In the genomic region with DNA sequence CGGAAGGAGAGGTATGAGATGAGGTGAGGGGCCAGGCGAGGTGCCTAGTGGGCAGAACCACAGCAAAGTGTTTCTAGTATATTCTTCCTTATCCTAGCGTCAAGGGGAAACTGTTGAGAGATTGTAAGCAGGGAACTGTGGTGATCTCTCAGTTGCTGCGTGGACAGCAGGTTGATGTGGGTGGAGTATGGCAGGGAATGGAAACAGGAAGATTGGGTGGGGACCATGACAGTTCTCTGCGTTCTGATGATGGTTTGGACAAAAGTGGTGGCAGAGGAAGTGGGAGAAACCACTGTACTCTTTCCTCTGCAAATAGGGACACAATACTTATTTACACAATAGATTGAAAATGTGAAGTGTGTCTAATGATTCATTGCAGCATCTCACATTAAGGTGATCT, we compare ENCODE assay signal across 20 cellular contexts.
DNase-seq lines count a peak whose midpoint lies in the region; ATAC-seq, FAIRE-seq and TF ChIP-seq lines count a peak whose summit lies in the region.
"Had no signal": no experiment of that assay in that cellular context is flagged by ENCODE, and none has a peak within 500 bp of the region (broad histone marks: within the 10 kb centered on the region; RNA-seq: fewer than 3 reads in every experiment).

No MANE protein-coding gene starts in this region.

- peak overlapping the region; percentile 19 for H3K27ac Mint-ChIP-seq in activated naive CD8-positive, alpha-beta T cell treated with anti-CD3 and anti-CD28 coated beads, Interleukin-2, amount 10 ng/mL, durations not matched to agents 7 days and 5 days
- H3K27ac Mint-ChIP-seq in activated naive CD8-positive, alpha-beta T cell treated with anti-CD3 and anti-CD28 coated beads, Interleukin-2, amount 50 U/mL, for 24 hours, result no peak overlapping the region
- peak overlapping the region; percentile 41 for H3K27ac Mint-ChIP-seq in astrocyte (ENCODE audit: unreplicated experiment)
- H3K27ac Mint-ChIP-seq: B cell; CD4-positive, alpha-beta T cell; GM23338; HFFc6 had no signal

- H3K79me2 ChIP-seq in astrocyte (ENCODE audit: insufficient read depth, low read length), result no peaks in the 10 kb centered on the region

- H2AFZ ChIP-seq in astrocyte (ENCODE audit: low read depth, low read length), result no peak overlapping the region
- H2AFZ ChIP-seq: GM23338 had no signal

- H3K27ac ChIP-seq in right cardiac atrium (ENCODE audit: low read length) (no peak overlapping the region), astrocyte (ENCODE audit: low read depth, low read length) (no peak overlapping the region), lower lobe of right lung (no peak overlapping the region)
- H3K27ac ChIP-seq: C4-2B had no signal

- POLR2A ChIA-PET in activated naive CD8-positive, alpha-beta T cell treated with anti-CD3 and anti-CD28 coated beads, Interleukin-2, amount 10 ng/mL, durations not matched to agents 7 days and 5 days (lab: Charles Lee), result no interaction called here

- intact Hi-C loops in right cardiac atrium (cut with DNase I), result no loop called here
- intact Hi-C loops in left cardiac atrium (cut with DNase I), result no loop called here
- intact Hi-C loops in lower lobe of right lung (cut with DNase I), result no loop called here

- H3K9ac ChIP-seq in astrocyte (ENCODE audit: low read length), result no peak overlapping the region

- H3K4me3 ChIP-seq in right cardiac atrium (ENCODE audit: low read length), result no peak overlapping the region
- H3K4me3 ChIP-seq in astrocyte (ENCODE audit: insufficient read depth, low read depth, low read length), result no peak overlapping the region
- H3K4me3 ChIP-seq in BE2C (ENCODE audit: low read depth, low read length), result no peak overlapping the region
- H3K4me3 ChIP-seq in lower lobe of right lung, result no peak overlapping the region
- H3K4me3 ChIP-seq: GM23338 had no signal

- FAIRE-seq in astrocyte (lab: Jason Lieb, UNC), result no peak
- FAIRE-seq: D721Med, H54, HTR-8/SVneo had no signal

- H3K36me3 ChIP-seq in astrocyte (ENCODE audit: insufficient read depth, low read length), result no peaks in the 10 kb centered on the region
- no peaks in the 10 kb centered on the region for H3K36me3 ChIP-seq in BE2C
- no peaks in the 10 kb centered on the region for H3K36me3 ChIP-seq in lower lobe of right lung

- no peak for DNase-seq in activated naive CD8-positive, alpha-beta T cell treated with anti-CD3 and anti-CD28 coated beads, Interleukin-2, amount 10 ng/mL, durations not matched to agents 7 days and 5 days
- no peak for DNase-seq in activated naive CD8-positive, alpha-beta T cell treated with anti-CD3 and anti-CD28 coated beads, Interleukin-2, amount 50 U/mL, for 24 hours
- DNase-seq in right cardiac atrium (no peak), left cardiac atrium (no peak), astrocyte (ENCODE audit: low read depth) (no peak), BE2C (no peak), lower lobe of right lung (no peak)
- DNase-seq: Caco-2; CD4-positive, alpha-beta T cell; DMS79 treated with DMSO at 0.1 percent for 48 hours; GF-D8; HFFc6; IMR-90 had no signal

- H3K4me1 ChIP-seq in right cardiac atrium (ENCODE audit: control insufficient read depth, insufficient read depth, low read length) (no peaks in the 10 kb centered on the region), astrocyte (ENCODE audit: insufficient read depth, low read length) (no peaks in the 10 kb centered on the region), BE2C (no peaks in the 10 kb centered on the region), lower lobe of right lung (no peaks in the 10 kb centered on the region)
- H3K4me1 ChIP-seq: Caco-2 had no signal

- peaks cover 2% of the 10 kb centered on the region for H3K27me3 Mint-ChIP-seq in activated naive CD8-positive, alpha-beta T cell treated with anti-CD3 and anti-CD28 coated beads, Interleukin-2, amount 10 ng/mL, durations not matched to agents 7 days and 5 days
- H3K27me3 Mint-ChIP-seq in activated naive CD8-positive, alpha-beta T cell treated with anti-CD3 and anti-CD28 coated beads, Interleukin-2, amount 50 U/mL, for 24 hours, result no peaks in the 10 kb centered on the region
- H3K27me3 Mint-ChIP-seq in astrocyte (ENCODE audit: low read depth, unreplicated experiment), result peaks cover 17% of the 10 kb centered on the region
- H3K27me3 Mint-ChIP-seq: B cell had no signal

- H3K4me1 Mint-ChIP-seq in activated naive CD8-positive, alpha-beta T cell treated with anti-CD3 and anti-CD28 coated beads, Interleukin-2, amount 10 ng/mL, durations not matched to agents 7 days and 5 days, result peaks cover 5% of the 10 kb centered on the region
- no peaks in the 10 kb centered on the region for H3K4me1 Mint-ChIP-seq in activated naive CD8-positive, alpha-beta T cell treated with anti-CD3 and anti-CD28 coated beads, Interleukin-2, amount 50 U/mL, for 24 hours
- no peaks in the 10 kb centered on the region for H3K4me1 Mint-ChIP-seq in astrocyte (ENCODE audit: low read depth, unreplicated experiment)
- H3K4me1 Mint-ChIP-seq: B cell, GM23338 had no signal

- WGBS in right cardiac atrium, result 63% methylated on average over 5 of the region's 5 CpGs

- H3K4me3 Mint-ChIP-seq in activated naive CD8-positive, alpha-beta T cell treated with anti-CD3 and anti-CD28 coated beads, Interleukin-2, amount 10 ng/mL, durations not matched to agents 7 days and 5 days, result no peak overlapping the region
- H3K4me3 Mint-ChIP-seq in activated naive CD8-positive, alpha-beta T cell treated with anti-CD3 and anti-CD28 coated beads, Interleukin-2, amount 50 U/mL, for 24 hours, result no peak overlapping the region
- H3K4me3 Mint-ChIP-seq in astrocyte (ENCODE audit: unreplicated experiment), result no peak overlapping the region
- H3K4me3 Mint-ChIP-seq: B cell; CD4-positive, alpha-beta T cell; GM23338; HFFc6 had no signal

- TF ChIP-seq CTCF in astrocyte (IDR thresholded peaks at IDR 0.05; ENCODE audit: insufficient read depth, low read depth, low read length) (no peak), BE2C (IDR thresholded peaks at IDR 0.05; ENCODE audit: low read depth, low read length) (no peak), lower lobe of right lung (IDR thresholded peaks at IDR 0.05) (no peak)

- H3K9me3 ChIP-seq in right cardiac atrium (ENCODE audit: control insufficient read depth, low read length), result no peaks in the 10 kb centered on the region
- peaks cover 3% of the 10 kb centered on the region for H3K9me3 ChIP-seq in astrocyte (ENCODE audit: insufficient read depth, low read depth, low read length)
- no peaks in the 10 kb centered on the region for H3K9me3 ChIP-seq in BE2C
- no peaks in the 10 kb centered on the region for H3K9me3 ChIP-seq in lower lobe of right lung
- H3K9me3 ChIP-seq: Caco-2 had no signal

- no peak overlapping the region for H3K4me2 ChIP-seq in astrocyte (ENCODE audit: low read length)
- H3K4me2 ChIP-seq: GM23338 had no signal

- peaks cover 4% of the 10 kb centered on the region for H3K9me3 Mint-ChIP-seq in activated naive CD8-positive, alpha-beta T cell treated with anti-CD3 and anti-CD28 coated beads, Interleukin-2, amount 10 ng/mL, durations not matched to agents 7 days and 5 days
- peaks cover 5% of the 10 kb centered on the region for H3K9me3 Mint-ChIP-seq in activated naive CD8-positive, alpha-beta T cell treated with anti-CD3 and anti-CD28 coated beads, Interleukin-2, amount 50 U/mL, for 24 hours
- H3K9me3 Mint-ChIP-seq in astrocyte (ENCODE audit: unreplicated experiment), result peaks cover 13% of the 10 kb centered on the region
- H3K9me3 Mint-ChIP-seq: CD4-positive, alpha-beta T cell had no signal

- H3K27me3 ChIP-seq in right cardiac atrium (ENCODE audit: control insufficient read depth, insufficient read depth), result no peaks in the 10 kb centered on the region
- no peaks in the 10 kb centered on the region for H3K27me3 ChIP-seq in astrocyte (ENCODE audit: insufficient read depth, low read length)
- no peaks in the 10 kb centered on the region for H3K27me3 ChIP-seq in BE2C
- H3K27me3 ChIP-seq in lower lobe of right lung (ENCODE audit: low read depth), result no peaks in the 10 kb centered on the region

- H4K20me1 ChIP-seq in astrocyte (ENCODE audit: insufficient read depth, low read length), result no peaks in the 10 kb centered on the region

- H3K36me3 Mint-ChIP-seq in activated naive CD8-positive, alpha-beta T cell treated with anti-CD3 and anti-CD28 coated beads, Interleukin-2, amount 10 ng/mL, durations not matched to agents 7 days and 5 days, result no peaks in the 10 kb centered on the region
- H3K36me3 Mint-ChIP-seq in activated naive CD8-positive, alpha-beta T cell treated with anti-CD3 and anti-CD28 coated beads, Interleukin-2, amount 50 U/mL, for 24 hours (ENCODE audit: low read depth), result no peaks in the 10 kb centered on the region
- H3K36me3 Mint-ChIP-seq in astrocyte (ENCODE audit: low read depth, unreplicated experiment), result peaks cover 2% of the 10 kb centered on the region

- no peak for ATAC-seq in activated naive CD8-positive, alpha-beta T cell treated with anti-CD3 and anti-CD28 coated beads, Interleukin-2, amount 10 ng/mL, durations not matched to agents 7 days and 5 days (ENCODE audit: low read depth)
- no peak for ATAC-seq in activated naive CD8-positive, alpha-beta T cell treated with anti-CD3 and anti-CD28 coated beads, Interleukin-2, amount 50 U/mL, for 24 hours
- peak; percentile 14 to 72 for ATAC-seq in right cardiac atrium
- no peak for ATAC-seq in left cardiac atrium
- no peak for ATAC-seq in lower lobe of right lung
- ATAC-seq: GM23338, HCT116 had no signal

Comparison
In these comparisons a context has a peak if more than half of its experiments do, and no peak if none do; other contexts are left out.
1. ATAC-seq: peak in right cardiac atrium (2 of 2); none in activated naive CD8-positive, alpha-beta T cell treated with anti-CD3 and anti-CD28 coated beads, Interleukin-2, amount 10 ng/mL, durations not matched to agents 7 days and 5 days (single experiment), activated naive CD8-positive, alpha-beta T cell treated with anti-CD3 and anti-CD28 coated beads, Interleukin-2, amount 50 U/mL, for 24 hours (single experiment), left cardiac atrium (0 of 2) and lower lobe of right lung (0 of 2).